ENCODE assay signal across 9 cellular contexts in the genomic region with DNA sequence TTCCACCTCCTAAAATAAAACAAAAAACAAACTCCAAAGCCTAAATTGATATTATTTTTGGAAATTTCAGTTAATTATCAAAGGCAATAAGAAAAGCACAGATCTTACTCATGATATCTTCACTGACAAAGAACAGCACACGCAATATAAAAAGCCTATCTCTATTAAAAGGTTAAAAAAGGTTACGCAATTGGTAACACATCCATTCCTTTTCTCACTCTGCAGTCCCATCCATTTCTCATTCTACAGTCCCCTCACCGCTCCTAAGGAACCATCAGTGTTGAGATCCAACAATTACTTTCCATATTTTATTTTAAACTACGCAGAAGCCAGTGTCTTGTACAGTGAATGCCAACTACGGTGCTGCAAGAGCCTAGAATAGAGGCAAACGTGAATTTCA. TPM values are rescaled to one million over a fixed set of nuclear protein-coding genes. Genes with fewer than 3 reads are reported as not detected.
DNase-seq lines count a peak whose midpoint lies in the region; ATAC-seq, FAIRE-seq and TF ChIP-seq lines count a peak whose summit lies in the region.
"Had no signal": no experiment of that assay in that cellular context is flagged by ENCODE, and none has a peak within 500 bp of the region (broad histone marks: within the 10 kb centered on the region; RNA-seq: fewer than 3 reads in every experiment).

No MANE protein-coding gene starts in this region.

- no peaks in the 10 kb centered on the region for H3K9me3 Mint-ChIP-seq in stimulated activated naive CD8-positive, alpha-beta T cell treated with anti-CD3 and anti-CD28 coated beads, Interleukin-15, Interleukin-2, amounts not matched to agents 100 ng/mL and 50 ng/mL, for 24 hours
- H3K9me3 Mint-ChIP-seq in brain, result peaks cover 0 to 4% (median 0%) of the 10 kb centered on the region in 5 experiments
- no peaks in the 10 kb centered on the region for H3K9me3 Mint-ChIP-seq in mesothelial cell of epicardium

- H3K27ac Mint-ChIP-seq in stimulated activated naive CD8-positive, alpha-beta T cell treated with anti-CD3 and anti-CD28 coated beads, Interleukin-15, Interleukin-2, amounts not matched to agents 100 ng/mL and 50 ng/mL, for 24 hours, result peak overlapping the region; percentile 94
- H3K27ac Mint-ChIP-seq in brain (peak overlapping the region; percentile 97 to 99 (median 98)), mesothelial cell of epicardium (peak overlapping the region; percentile 94)

- no peak for DNase-seq in stimulated activated naive CD8-positive, alpha-beta T cell treated with anti-CD3 and anti-CD28 coated beads, Interleukin-15, Interleukin-2, amounts not matched to agents 100 U/mL and 50 U/mL, for 24 hours
- DNase-seq in mesothelial cell of epicardium (ENCODE audit: low spot score in 2 of 2, unreplicated experiment in 2 of 2) (no peak), frontal cortex (ENCODE audit: low spot score in 2 of 2) (no peak), NCI-H1694 treated with DMSO at 0.1 percent for 48 hours (lab: John Stamatoyannopoulos, UW) (no peak), hepatic stellate cell (ENCODE audit: low spot score) (no peak), UCSD-AML1 (lab: John Stamatoyannopoulos, UW; ENCODE audit: unreplicated experiment) (no peak)
- DNase-seq: KG1 had no signal

- peaks cover 36% of the 10 kb centered on the region for H3K36me3 Mint-ChIP-seq in stimulated activated naive CD8-positive, alpha-beta T cell treated with anti-CD3 and anti-CD28 coated beads, Interleukin-15, Interleukin-2, amounts not matched to agents 100 ng/mL and 50 ng/mL, for 24 hours (ENCODE audit: low read depth)
- peaks cover 48% of the 10 kb centered on the region for H3K36me3 Mint-ChIP-seq in brain
- H3K36me3 Mint-ChIP-seq in mesothelial cell of epicardium, result peaks cover 6% of the 10 kb centered on the region

- no peak for TF ChIP-seq CTCF in brain (conservative IDR thresholded peaks at IDR 0.05)
- no peak for TF ChIP-seq CTCF in mesothelial cell of epicardium (IDR thresholded peaks at IDR 0.05; ENCODE audit: unreplicated experiment)

- no peak for FAIRE-seq in frontal cortex (lab: Jason Lieb, UNC)

- peaks cover 9% of the 10 kb centered on the region for H3K27me3 Mint-ChIP-seq in stimulated activated naive CD8-positive, alpha-beta T cell treated with anti-CD3 and anti-CD28 coated beads, Interleukin-15, Interleukin-2, amounts not matched to agents 100 ng/mL and 50 ng/mL, for 24 hours
- peaks cover 16% of the 10 kb centered on the region for H3K27me3 Mint-ChIP-seq in brain
- peaks cover 1% of the 10 kb centered on the region for H3K27me3 Mint-ChIP-seq in mesothelial cell of epicardium (ENCODE audit: low read depth)

- H3K4me1 Mint-ChIP-seq in stimulated activated naive CD8-positive, alpha-beta T cell treated with anti-CD3 and anti-CD28 coated beads, Interleukin-15, Interleukin-2, amounts not matched to agents 100 ng/mL and 50 ng/mL, for 24 hours (ENCODE audit: low read depth), result peaks cover 32% of the 10 kb centered on the region
- H3K4me1 Mint-ChIP-seq in brain, result peaks cover 60% of the 10 kb centered on the region
- peaks cover 20% of the 10 kb centered on the region for H3K4me1 Mint-ChIP-seq in mesothelial cell of epicardium

- no peak for ATAC-seq in stimulated activated naive CD8-positive, alpha-beta T cell treated with anti-CD3 and anti-CD28 coated beads, Interleukin-15, Interleukin-2, amounts not matched to agents 100 U/mL and 50 U/mL, for 24 hours

- peak overlapping the region; percentile 100 for H3K4me3 Mint-ChIP-seq in stimulated activated naive CD8-positive, alpha-beta T cell treated with anti-CD3 and anti-CD28 coated beads, Interleukin-15, Interleukin-2, amounts not matched to agents 100 ng/mL and 50 ng/mL, for 24 hours
- H3K4me3 Mint-ChIP-seq in brain (peak overlapping the region; percentile 99 to 100 (median 99)), mesothelial cell of epicardium (peak overlapping the region; percentile 98)

RNA-seq across cellular contexts. Expression of gene SEC61G, which starts 1.3 kb away (rescaled TPM):
- polyA plus RNA-seq in brain (ENCODE audit: insufficient read depth, low read depth, low replicate concordance), result 152 TPM
- total RNA-seq in mesothelial cell of epicardium (106 to 110 TPM (median 107 TPM) in 3 replicates), frontal cortex (147 TPM)
